8 cellular contexts compared by ENCODE assay signal in genomic region chr7:128236924-128237586, GRCh38. TPM values are rescaled to one million over a fixed set of nuclear protein-coding genes. Genes with fewer than 3 reads are reported as not detected.
DNase-seq lines count a peak whose midpoint lies in the region; ATAC-seq and TF ChIP-seq lines count a peak whose summit lies in the region.

No MANE protein-coding gene starts in this region.

- H3K27ac ChIP-seq in CD8-positive, alpha-beta T cell (ENCODE audit: low read depth, low read length): no peak overlapping the region
- H3K27ac ChIP-seq in mesenchymal stem cell (ENCODE audit: low read length, poor library complexity, severe bottlenecking) (no peak overlapping the region), endodermal cell (ENCODE audit: low read depth, low read length) (no peak overlapping the region)

- no peak overlapping the region for H2BK120ac ChIP-seq in mesenchymal stem cell (ENCODE audit: low read depth, low read length)

- intact Hi-C loops in CD8-positive, alpha-beta T cell (cut with DNase I, micrococcal nuclease): no loop called here
- intact Hi-C loops in sciatic nerve (cut with DNase I): no loop called here

- WGBS in mesenchymal stem cell: 75% methylated on average over 1 of the region's 1 CpG
- 91 to 100% methylated on average over 1 of the region's 1 CpG for WGBS in endodermal cell (ENCODE audit: insufficient coverage in 1 of 2, insufficient read length in 1 of 2), 2 experiments

- H3K4ac ChIP-seq in mesenchymal stem cell (ENCODE audit: low read depth in 1 of 2, low read length in 2 of 2): no peak overlapping the region

- H3K9me3 Mint-ChIP-seq in CD8-positive, alpha-beta T cell: peaks cover 7% of the 10 kb centered on the region
- peaks cover 6% of the 10 kb centered on the region for H3K9me3 Mint-ChIP-seq in activated naive CD8-positive, alpha-beta T cell (ENCODE audit: low read depth)
- peaks cover 33% of the 10 kb centered on the region for H3K9me3 Mint-ChIP-seq in endodermal cell

- H2AK5ac ChIP-seq in mesenchymal stem cell (ENCODE audit: low read length, severe bottlenecking): no peak overlapping the region

- H2BK12ac ChIP-seq in mesenchymal stem cell (ENCODE audit: low read length in 2 of 2): no peak overlapping the region

- no peak overlapping the region for H3K14ac ChIP-seq in mesenchymal stem cell (ENCODE audit: low read length in 2 of 2)

- no peak overlapping the region for H3K4me3 ChIP-seq in CD8-positive, alpha-beta T cell (ENCODE audit: low read depth, low read length)
- H3K4me3 ChIP-seq in NB4 (ENCODE audit: low read depth, low read length) (no peak overlapping the region), mesenchymal stem cell (ENCODE audit: insufficient read depth in 1 of 2, low read depth in 1 of 2, low read length in 2 of 2) (no peak overlapping the region), endodermal cell (ENCODE audit: low read length) (no peak overlapping the region)

- peak; percentile 18 for TF ChIP-seq POLR2A in NB4 (IDR thresholded peaks at IDR 0.05; ENCODE audit: extremely low read depth, insufficient read length)

- no peaks in the 10 kb centered on the region for H3K36me3 ChIP-seq in CD8-positive, alpha-beta T cell (ENCODE audit: insufficient read depth, low read length)
- no peaks in the 10 kb centered on the region for H3K36me3 ChIP-seq in mesenchymal stem cell (ENCODE audit: control insufficient read depth in 1 of 2, insufficient read depth in 2 of 2, low read depth in 1 of 2, low read length in 2 of 2)
- H3K36me3 ChIP-seq in endodermal cell (ENCODE audit: control insufficient read depth, insufficient read depth, low read length): no peaks in the 10 kb centered on the region

- peaks cover 11% of the 10 kb centered on the region for H3K27me3 Mint-ChIP-seq in CD8-positive, alpha-beta T cell (ENCODE audit: low read depth)
- peaks cover 8% of the 10 kb centered on the region for H3K27me3 Mint-ChIP-seq in activated naive CD8-positive, alpha-beta T cell
- H3K27me3 Mint-ChIP-seq in endodermal cell (ENCODE audit: insufficient read depth): peaks cover 41% of the 10 kb centered on the region

- no peak overlapping the region for H2AFZ ChIP-seq in mesenchymal stem cell (ENCODE audit: low read depth, low read length)

- no peaks in the 10 kb centered on the region for H3K9me3 ChIP-seq in CD8-positive, alpha-beta T cell (ENCODE audit: low read length)
- peaks cover 18% of the 10 kb centered on the region for H3K9me3 ChIP-seq in mesenchymal stem cell (ENCODE audit: control insufficient read depth, low read length)
- H3K9me3 ChIP-seq in endodermal cell (ENCODE audit: control insufficient read depth, low read length): peaks cover 34% of the 10 kb centered on the region

- peaks cover 9% of the 10 kb centered on the region for H3K4me1 ChIP-seq in CD8-positive, alpha-beta T cell (ENCODE audit: insufficient read depth, low read length)
- H3K4me1 ChIP-seq in mesenchymal stem cell (ENCODE audit: control insufficient read depth, insufficient read depth, low read depth, low read length) (no peaks in the 10 kb centered on the region), endodermal cell (ENCODE audit: control insufficient read depth, insufficient read depth, low read length) (peaks cover 3% of the 10 kb centered on the region)

- POLR2A ChIA-PET in CD8-positive, alpha-beta T cell (lab: Charles Lee): no interaction called here

- no peaks in the 10 kb centered on the region for H3K79me1 ChIP-seq in mesenchymal stem cell (replicated peaks; ENCODE audit: low read length, poor library complexity, severe bottlenecking)

- CTCF ChIA-PET in CD8-positive, alpha-beta T cell (lab: Charles Lee): no interaction called here

- H4K8ac ChIP-seq in mesenchymal stem cell (ENCODE audit: low read length): peak overlapping the region; percentile 87

- H3K18ac ChIP-seq in mesenchymal stem cell (ENCODE audit: low read depth in 1 of 2, low read length in 2 of 2): peak overlapping the region in 1 of 2 experiments; percentile 55

- H2BK5ac ChIP-seq in mesenchymal stem cell (ENCODE audit: low read depth, low read length, poor library complexity, severe bottlenecking): no peak overlapping the region

- no peak overlapping the region for H2BK15ac ChIP-seq in mesenchymal stem cell (ENCODE audit: low read depth, poor library complexity, severe bottlenecking)

- H3K23ac ChIP-seq in mesenchymal stem cell (ENCODE audit: low read length in 2 of 2): no peak overlapping the region

- H3K27me3 ChIP-seq in CD8-positive, alpha-beta T cell (ENCODE audit: insufficient read depth, low read length): peaks cover 3% of the 10 kb centered on the region
- H3K27me3 ChIP-seq in mesenchymal stem cell (ENCODE audit: control insufficient read depth in 1 of 2, insufficient read depth in 1 of 2, low read length in 2 of 2) (peaks cover 19 to 32% of the 10 kb centered on the region in 2 experiments), endodermal cell (ENCODE audit: control insufficient read depth, insufficient read depth, low read length, poor library complexity, severe bottlenecking) (peaks cover 17% of the 10 kb centered on the region)

- H3K4me1 Mint-ChIP-seq in CD8-positive, alpha-beta T cell (ENCODE audit: low read depth): peaks cover 12% of the 10 kb centered on the region
- H3K4me1 Mint-ChIP-seq in activated naive CD8-positive, alpha-beta T cell (ENCODE audit: low read depth): peaks cover 14% of the 10 kb centered on the region
- peaks cover 15% of the 10 kb centered on the region for H3K4me1 Mint-ChIP-seq in endodermal cell

- no peak for TF ChIP-seq CTCF in CD8-positive, alpha-beta T cell (IDR thresholded peaks at IDR 0.05)
- TF ChIP-seq CTCF in NB4 (IDR thresholded peaks at IDR 0.05; ENCODE audit: low read depth, low read length) (no peak), endodermal cell (conservative IDR thresholded peaks at IDR 0.05) (no peak)

- H3K4me3 Mint-ChIP-seq in CD8-positive, alpha-beta T cell: no peak overlapping the region
- no peak overlapping the region for H3K4me3 Mint-ChIP-seq in activated naive CD8-positive, alpha-beta T cell
- H3K4me3 Mint-ChIP-seq in endodermal cell: no peak overlapping the region

- H3K9ac ChIP-seq in mesenchymal stem cell (ENCODE audit: low read length) (peak overlapping the region; percentile 48), endodermal cell (ENCODE audit: extremely low read depth, low read length, poor library complexity, severe bottlenecking) (no peak overlapping the region)

- peak; percentile 56 for ATAC-seq in CD8-positive, alpha-beta T cell
- ATAC-seq in GM19455 (IDR thresholded peaks at IDR 0.05; ENCODE audit: unreplicated experiment): peak; percentile 61
- no peak for ATAC-seq in sciatic nerve

- no peak overlapping the region for H3K4me2 ChIP-seq in mesenchymal stem cell (ENCODE audit: low read length, poor library complexity, severe bottlenecking)

- peak in 4 of 7 experiments; percentile 1 to 52 (median 26) for DNase-seq in CD8-positive, alpha-beta T cell
- DNase-seq in NB4 (ENCODE audit: low read depth) (peak; percentile 99), mesenchymal stem cell (peak; percentile 94), endodermal cell (no peak), sciatic nerve (ENCODE audit: low spot score) (no peak), C1 segment of cervical spinal cord (lab: John Stamatoyannopoulos, UW) (no peak)

- no peak overlapping the region for H4K91ac ChIP-seq in mesenchymal stem cell (ENCODE audit: low read length)

- H3K36me3 Mint-ChIP-seq in CD8-positive, alpha-beta T cell: no peaks in the 10 kb centered on the region
- H3K36me3 Mint-ChIP-seq in activated naive CD8-positive, alpha-beta T cell: peaks cover 4% of the 10 kb centered on the region
- H3K36me3 Mint-ChIP-seq in endodermal cell (ENCODE audit: low read depth): no peaks in the 10 kb centered on the region

- peak overlapping the region; percentile 0 for H3K27ac Mint-ChIP-seq in CD8-positive, alpha-beta T cell
- peak overlapping the region; percentile 34 for H3K27ac Mint-ChIP-seq in activated naive CD8-positive, alpha-beta T cell
- no peak overlapping the region for H3K27ac Mint-ChIP-seq in endodermal cell

RNA-seq across cellular contexts. Expression of gene LEP, which starts 4.0 kb away (rescaled TPM):
- not detected for total RNA-seq in CD8-positive, alpha-beta T cell
- polyA plus RNA-seq in mesenchymal stem cell (2013, experiment 1 of 2): not detected
- polyA plus RNA-seq in mesenchymal stem cell (2013, experiment 2 of 2): not detected
- total RNA-seq in endodermal cell (not detected), sciatic nerve (7.2 TPM)
- polyA plus RNA-seq in endodermal cell (2013, experiment 1 of 2): not detected
- not detected for polyA plus RNA-seq in endodermal cell (2013, experiment 2 of 2)

Comparison
In these comparisons a context has a peak if more than half of its experiments do, and no peak if none do; other contexts are left out.
1. DNase-seq: peak in CD8-positive, alpha-beta T cell (4 of 7), NB4 (single experiment) and mesenchymal stem cell (single experiment); none in endodermal cell (single experiment), sciatic nerve (single experiment) and C1 segment of cervical spinal cord (0 of 14).